ENCODE assay signal across 34 cellular contexts in genomic region chr12:120138366-120138765, GRCh38.
"Had no signal": no experiment of that assay in that cellular context is flagged by ENCODE, and none has a peak within 500 bp of the region (broad histone marks: within the 10 kb centered on the region; RNA-seq: fewer than 3 reads in every experiment).

No MANE protein-coding gene starts in this region.

- H3K27me3 Mint-ChIP-seq: activated CD4-positive, alpha-beta memory T cell treated with anti-CD3 and anti-CD28 coated beads for 36 hours; central memory CD8-positive, alpha-beta T cell had no signal

- H3K4me2 ChIP-seq: SK-N-SH had no signal

- H3K4me1 ChIP-seq: ascending aorta, Peyer's patch had no signal

- H3K4me3 ChIP-seq: ascending aorta, cardiac muscle cell, MG63, Peyer's patch, SJSA1 had no signal

- H3K9me2 ChIP-seq: SK-N-SH had no signal

- H3K27ac ChIP-seq: ascending aorta, cardiac muscle cell, Peyer's patch, SJSA1 had no signal

- H3K9me3 Mint-ChIP-seq: activated CD4-positive, alpha-beta memory T cell treated with anti-CD3 and anti-CD28 coated beads for 36 hours; activated naive CD4-positive, alpha-beta T cell treated with anti-CD3 and anti-CD28 coated beads for 36 hours; activated naive CD4-positive, alpha-beta T cell treated with anti-CD3 and anti-CD28 coated beads, Interleukin-2, amount 50 U/mL, for 72 hours; activated T-cell treated with anti-CD3 and anti-CD28 coated beads, Interleukin-2, amount 50 U/mL, for 4 hours; activated T-helper 1 cell treated with anti-CD3 and anti-CD28 coated beads, Interleukin-12 subunit alpha, Interleukin-12 subunit beta, Interleukin-2, Interleukin-4 antibody, amounts not matched to agents 30 ng/mL and 10 ng/mL and 1 ng/mL, durations not matched to agents 14 hours and 24 hours and 36 hours; central memory CD8-positive, alpha-beta T cell; T-helper 1 cell treated with Interleukin-12 subunit alpha and Interleukin-12 subunit beta and Interleukin-4 antibody, amounts not matched to agents 30 μg/mL and 1 μg/mL, for 36 hours; T-helper 2 cell treated with Interferon-gamma antibody and Interleukin-4, amounts not matched to agents 5 μg/mL and 100 μg/mL, for 36 hours; WTC11 had no signal

- H3K27me3 ChIP-seq: ascending aorta, cardiac muscle cell, MG63, Peyer's patch, SJSA1 had no signal

- H3K27ac Mint-ChIP-seq: activated CD4-positive, alpha-beta memory T cell treated with anti-CD3 and anti-CD28 coated beads for 36 hours; activated naive CD4-positive, alpha-beta T cell treated with anti-CD3 and anti-CD28 coated beads for 36 hours; activated naive CD4-positive, alpha-beta T cell treated with anti-CD3 and anti-CD28 coated beads, Interleukin-2, amount 50 U/mL, for 72 hours; activated T-helper 1 cell treated with anti-CD3 and anti-CD28 coated beads, Interleukin-12 subunit alpha, Interleukin-12 subunit beta, Interleukin-2, Interleukin-4 antibody, amounts not matched to agents 30 ng/mL and 10 ng/mL and 1 ng/mL, durations not matched to agents 14 hours and 24 hours and 36 hours; T-helper 1 cell treated with Interleukin-12 subunit alpha and Interleukin-12 subunit beta and Interleukin-4 antibody, amounts not matched to agents 30 μg/mL and 1 μg/mL, for 36 hours; T-helper 2 cell treated with Interferon-gamma antibody and Interleukin-4, amounts not matched to agents 5 μg/mL and 100 μg/mL, for 36 hours; WTC11 had no signal

- H3K4me1 Mint-ChIP-seq: central memory CD8-positive, alpha-beta T cell; WTC11 had no signal

- H3K4me3 Mint-ChIP-seq: activated CD4-positive, alpha-beta memory T cell treated with anti-CD3 and anti-CD28 coated beads for 36 hours; activated naive CD4-positive, alpha-beta T cell treated with anti-CD3 and anti-CD28 coated beads for 36 hours; activated T-cell treated with anti-CD3 and anti-CD28 coated beads, Interleukin-2, amount 50 U/mL, for 4 hours; activated T-helper 1 cell treated with anti-CD3 and anti-CD28 coated beads, Interleukin-12 subunit alpha, Interleukin-12 subunit beta, Interleukin-2, Interleukin-4 antibody, amounts not matched to agents 30 ng/mL and 10 ng/mL and 1 ng/mL, durations not matched to agents 14 hours and 24 hours and 36 hours; central memory CD8-positive, alpha-beta T cell; T-helper 1 cell treated with Interleukin-12 subunit alpha and Interleukin-12 subunit beta and Interleukin-4 antibody, amounts not matched to agents 30 μg/mL and 1 μg/mL, for 36 hours; T-helper 2 cell treated with Interferon-gamma antibody and Interleukin-4, amounts not matched to agents 5 μg/mL and 100 μg/mL, for 36 hours; WTC11 had no signal

- ATAC-seq: activated naive CD4-positive, alpha-beta T cell treated with anti-CD3 and anti-CD28 coated beads, Interleukin-2, amount 50 U/mL, for 72 hours; activated T-cell treated with anti-CD3 and anti-CD28 coated beads, Interleukin-2, amount 50 U/mL, for 4 hours; PC-3; WTC11 had no signal

- DNase-seq: activated CD4-positive, alpha-beta memory T cell treated with anti-CD3 and anti-CD28 coated beads for 36 hours; activated CD4-positive, alpha-beta T cell treated with anti-CD3 and anti-CD28 coated beads for 4 hours; activated CD4-positive, alpha-beta T cell treated with anti-CD3 and anti-CD28 coated beads, Interleukin-2, amount 50 U/mL, for 1 hour; activated CD4-positive, CD25-positive, alpha-beta regulatory T cell treated with anti-CD3 and anti-CD28 coated beads, Interleukin-2, amount 50 U/mL, for 72 hours; activated CD8-positive, alpha-beta memory T cell treated with anti-CD3 and anti-CD28 coated beads, Interleukin-2, amount 50 U/mL, for 4 hours; activated gamma-delta T cell treated with Interleukin-2 at 50 U/mL for 16 hours; activated naive CD4-positive, alpha-beta T cell treated with anti-CD3 and anti-CD28 coated beads for 36 hours; activated T-cell treated with anti-CD3 and anti-CD28 coated beads for 4 hours; activated T-cell treated with anti-CD3 and anti-CD28 coated beads, Interleukin-2, amount 50 U/mL, for 4 hours; amniotic stem cell; Kasumi-1; MG63; NCI-H1092; NCI-H1436 treated with DMSO at 0.1 percent for 48 hours; NCI-H1694 treated with DMSO at 0.1 percent for 48 hours; NCI-H2029; NCI-H345; NCI-H524 treated with DMSO at 0.1 percent for 48 hours; NCI-H748 treated with DMSO at 0.1 percent for 48 hours; NK-92 treated with Interleukin-12 subunit alpha and Interleukin-12 subunit beta, amount 100 ng/mL, for 24 hours; PC-3; Peyer's patch; RPMI8226; SHP77 treated with DMSO at 0.1 percent for 48 hours; SK-N-SH had no signal
